Comparison of ENCODE assay signal across 18 cellular contexts in genomic region chr5:78328585-78329173, GRCh38. TPM values are rescaled to one million over a fixed set of nuclear protein-coding genes. Genes with fewer than 3 reads are reported as not detected.
A peak's percentile ranks its signal among the peaks of the same experiment; 100 is the strongest.
DNase-seq lines count a peak whose midpoint lies in the region; ATAC-seq, FAIRE-seq and TF ChIP-seq lines count a peak whose summit lies in the region.
"Had no signal": no experiment of that assay in that cellular context is flagged by ENCODE, and none has a peak within 500 bp of the region (broad histone marks: within the 10 kb centered on the region; RNA-seq: fewer than 3 reads in every experiment).

No MANE protein-coding gene starts in this region.

- no peaks in the 10 kb centered on the region for H3K9me3 Mint-ChIP-seq in osteocyte (ENCODE audit: unreplicated experiment)
- H3K9me3 Mint-ChIP-seq: activated CD4-positive, alpha-beta T cell treated with anti-CD3 and anti-CD28 coated beads, Interleukin-2, amount 10 ng/mL, durations not matched to agents 24 days and 14 days; activated naive CD8-positive, alpha-beta T cell treated with anti-CD3 and anti-CD28 coated beads for 36 hours had no signal

- H3K27me3 ChIP-seq in HepG2 (ENCODE audit: control insufficient read depth in 1 of 2, insufficient read depth in 2 of 2, low read length in 2 of 2) = no peaks in the 10 kb centered on the region; a peak in 1 of 5 replicates
- no peaks in the 10 kb centered on the region for H3K27me3 ChIP-seq in right lobe of liver
- H3K27me3 ChIP-seq: testis had no signal

- no peak overlapping the region for H2AFZ ChIP-seq in HepG2 (ENCODE audit: low read length)

- no peaks in the 10 kb centered on the region for H3K79me2 ChIP-seq in HepG2 (ENCODE audit: insufficient read depth, low read length)

- TF ChIP-seq POLR2A in HepG2 (IDR thresholded peaks at IDR 0.05; ENCODE audit: insufficient read depth in 1 of 2, low read depth in 2 of 2, low read length in 2 of 2) = no peak
- TF ChIP-seq POLR2A in right lobe of liver (IDR thresholded peaks at IDR 0.05) = no peak

- no peaks in the 10 kb centered on the region for H3K27me3 Mint-ChIP-seq in osteocyte (ENCODE audit: unreplicated experiment)

- H3K4me1 ChIP-seq in HepG2 (ENCODE audit: insufficient read depth, low read length) = peaks cover 14% of the 10 kb centered on the region
- no peaks in the 10 kb centered on the region for H3K4me1 ChIP-seq in right lobe of liver
- H3K4me1 ChIP-seq: prostate gland, testis had no signal

- H3K4me1 Mint-ChIP-seq in osteocyte (ENCODE audit: unreplicated experiment) = no peaks in the 10 kb centered on the region
- H3K4me1 Mint-ChIP-seq: activated naive CD8-positive, alpha-beta T cell treated with anti-CD3 and anti-CD28 coated beads for 36 hours had no signal

- FAIRE-seq in HepG2 (lab: Jason Lieb, UNC) = no peak
- FAIRE-seq: endometrium had no signal

- H3K27ac ChIP-seq in HepG2 (ENCODE audit: extremely low read length, insufficient read depth, low read length) = no peak overlapping the region
- no peak overlapping the region for H3K27ac ChIP-seq in right lobe of liver
- H3K27ac ChIP-seq: prostate gland, testis had no signal

- no peak for TF ChIP-seq RAD21 in HepG2 (CRISPR knock-in tag; IDR thresholded peaks at IDR 0.05)

- H3K36me3 ChIP-seq in HepG2 (replicated peaks in 1 of 2; ENCODE audit: control insufficient read depth in 1 of 2, insufficient read depth in 2 of 2, low read length in 2 of 2) (no peaks in the 10 kb centered on the region), right lobe of liver (no peaks in the 10 kb centered on the region)
- H3K36me3 ChIP-seq: prostate gland had no signal

- no peak overlapping the region for H3K27ac Mint-ChIP-seq in osteocyte (ENCODE audit: unreplicated experiment)
- H3K27ac Mint-ChIP-seq: activated CD4-positive, alpha-beta T cell treated with anti-CD3 and anti-CD28 coated beads, Interleukin-2, amount 10 ng/mL, durations not matched to agents 24 days and 14 days; activated naive CD8-positive, alpha-beta T cell treated with anti-CD3 and anti-CD28 coated beads for 36 hours had no signal

- no peak overlapping the region for H3K4me3 ChIP-seq in HepG2 (replicated peaks in 1 of 3; ENCODE audit: insufficient read depth in 1 of 3, low read depth in 2 of 3, low read length in 3 of 3)
- no peak overlapping the region for H3K4me3 ChIP-seq in right lobe of liver
- no peak overlapping the region for H3K4me3 ChIP-seq in fibroblast of the aortic adventitia (ENCODE audit: low read depth, low read length)
- H3K4me3 ChIP-seq: prostate gland, testis had no signal

- H3K9me3 ChIP-seq in HepG2 (ENCODE audit: low read length) = no peaks in the 10 kb centered on the region
- H3K9me3 ChIP-seq in right lobe of liver = no peaks in the 10 kb centered on the region
- H3K9me3 ChIP-seq: prostate gland, testis had no signal

- in situ Hi-C loops in HepG2 (cut with HindIII; ENCODE audit: extremely low pct_ligation_motif_present, low pct_unique_long_range_greater_than_20kb) = no loop called here

- H3K4me3 Mint-ChIP-seq in osteocyte (ENCODE audit: unreplicated experiment) = no peak overlapping the region
- H3K4me3 Mint-ChIP-seq: activated CD4-positive, alpha-beta T cell treated with anti-CD3 and anti-CD28 coated beads, Interleukin-2, amount 10 ng/mL, durations not matched to agents 24 days and 14 days; activated naive CD8-positive, alpha-beta T cell treated with anti-CD3 and anti-CD28 coated beads for 36 hours had no signal

- no peak overlapping the region for H3K9ac ChIP-seq in HepG2 (ENCODE audit: insufficient read depth, low read depth, low read length)

- H4K20me1 ChIP-seq in HepG2 (ENCODE audit: insufficient read depth, low read length) = no peaks in the 10 kb centered on the region

- ATAC-seq in HepG2 (no peak), right lobe of liver (no peak), GM21786 (IDR thresholded peaks at IDR 0.05; ENCODE audit: unreplicated experiment) (no peak)

- H3K4me2 ChIP-seq in HepG2 (ENCODE audit: low read depth, low read length) = no peak overlapping the region

- TF ChIP-seq EP300 in HepG2 (IDR thresholded peaks at IDR 0.05; ENCODE audit: low read depth in 2 of 2, low read length in 2 of 2) (no peak), HepG2 (CRISPR knock-in tag; IDR thresholded peaks at IDR 0.05; ENCODE audit: borderline replicate concordance) (no peak)

- WGBS in HepG2 (ENCODE audit: low lambda C conversion rate) = 70% methylated on average over 5 of the region's 5 CpGs
- 83% methylated on average over 5 of the region's 5 CpGs for whole genome bisulfite sequencing in right lobe of liver (ENCODE audit: insufficient coverage, low coverage, low lambda C conversion rate, missing lambda C conversion rate)

- no peaks in the 10 kb centered on the region for H3K36me3 Mint-ChIP-seq in osteocyte (ENCODE audit: unreplicated experiment)
- H3K36me3 Mint-ChIP-seq: activated naive CD8-positive, alpha-beta T cell treated with anti-CD3 and anti-CD28 coated beads for 36 hours had no signal

- no TSS peak for BruUV-seq in HepG2 (replicated peaks; lab: Mats Ljungman, UMichigan)

- TF ChIP-seq CTCF in HepG2 (CRISPR knock-in tag; IDR thresholded peaks at IDR 0.05) (no peak), right lobe of liver (IDR thresholded peaks at IDR 0.05) (no peak), fibroblast of the aortic adventitia (IDR thresholded peaks at IDR 0.05; ENCODE audit: insufficient read depth, low read length) (no peak), osteocyte (IDR thresholded peaks at IDR 0.05) (no peak)

- DNase-seq in HepG2 (ENCODE audit: low spot score) (no peak), right lobe of liver (no peak), amniotic epithelial cell (ENCODE audit: low read depth) (peak; percentile 75), fibroblast of the aortic adventitia (ENCODE audit: low read depth) (peak; percentile 15), NCI-H1694 treated with DMSO at 0.1 percent for 48 hours (lab: John Stamatoyannopoulos, UW) (no peak), SKM-1 treated with dmso at 0.1 percent for 144 hours (lab: John Stamatoyannopoulos, UW; ENCODE audit: unreplicated experiment) (no peak), osteocyte (ENCODE audit: extremely low spot score, unreplicated experiment) (no peak)
- DNase-seq: activated CD4-positive, alpha-beta T cell treated with anti-CD3 and anti-CD28 coated beads, Interleukin-2, amount 10 ng/mL, durations not matched to agents 24 days and 14 days; activated naive CD8-positive, alpha-beta T cell treated with anti-CD3 and anti-CD28 coated beads for 36 hours; activated T-cell treated with anti-CD3 and anti-CD28 coated beads, Interleukin-2, amount 50 U/mL, for 1 hour; cerebellar nuclear complex; head of caudate nucleus; kidney glomerular epithelial cell; NCI-H1048; testis had no signal

- intact Hi-C loops in HepG2 (cut with micrococcal nuclease; ENCODE audit: unreplicated experiment) = no loop called here
- intact Hi-C loops in right lobe of liver (cut with DNase I) = no loop called here

- POLR2A ChIA-PET in HepG2 (lab: Yijun Ruan, JAX) = no interaction called here

- CTCF ChIA-PET in HepG2 (lab: Yijun Ruan, JAX; ENCODE audit: low intra/inter-chr PET ratio, low total read pairs) = no interaction called here

RNA-seq across cellular contexts. Expression of gene SCAMP1, which starts 31.7 kb away (rescaled TPM):
- total RNA-seq in HepG2 (2016; rRNA removed; fragmentation: Illumina TruSeq; extraction: Trizol) = 27.0 and 33.7 TPM in 2 replicates
- total RNA-seq in HepG2 (2016; cell fraction: cytosol; rRNA removed; fragmentation: Illumina TruSeq; extraction: Trizol; ENCODE audit: low read depth) = 20.4 and 22.0 TPM in 2 replicates
- total RNA-seq in HepG2 (2016; cell fraction: insoluble cytoplasmic fraction; rRNA removed; fragmentation: Illumina TruSeq; extraction: Trizol) = 29.5 and 36.1 TPM in 2 replicates
- total RNA-seq in HepG2 (2016; cell fraction: membrane; rRNA removed; fragmentation: Illumina TruSeq; extraction: Trizol) = 15.7 and 16.3 TPM in 2 replicates
- 30.9 and 31.8 TPM in 2 replicates for total RNA-seq in HepG2 (2016; cell fraction: nucleus; rRNA removed; fragmentation: Illumina TruSeq; extraction: Trizol)
- 18.2 and 18.3 TPM in 2 replicates for polyA plus RNA-seq in HepG2 (2011; rRNA removed)
- 9.9 and 16.7 TPM in 2 replicates for polyA plus RNA-seq in HepG2 (2011; cell fraction: cytosol; rRNA removed)
- 3.8 and 4.1 TPM in 2 replicates for polyA plus RNA-seq in HepG2 (2011; cell fraction: nucleus; rRNA removed)
- polyA plus RNA-seq in HepG2 (2012) = 26.4 and 27.2 TPM in 2 replicates
- 1.2 and 1.4 TPM in 2 replicates for polyA plus RNA-seq in HepG2 (2016; cell fraction: cytosol; fragmentation: Illumina TruSeq; extraction: Trizol; ENCODE audit: low read depth)
- polyA plus RNA-seq in HepG2 (2016; cell fraction: insoluble cytoplasmic fraction; fragmentation: Illumina TruSeq; extraction: Trizol; ENCODE audit: low read depth) = 13.5 and 14.1 TPM in 2 replicates
- 4.2 TPM in 2 replicates for polyA plus RNA-seq in HepG2 (2016; cell fraction: membrane; fragmentation: Illumina TruSeq; extraction: Trizol; ENCODE audit: low read depth)
- polyA plus RNA-seq in HepG2 (2016; cell fraction: nucleus; fragmentation: Illumina TruSeq; extraction: Trizol; ENCODE audit: insufficient read depth, low read depth) = 17.8 and 23.2 TPM in 2 replicates
- polyA minus RNA-seq in HepG2 (2011; rRNA and poly(A)+ RNA removed; ENCODE audit: low replicate concordance) = 26.1 and 37.5 TPM in 2 replicates
- polyA minus RNA-seq in HepG2 (2011; cell fraction: cytosol; rRNA and poly(A)+ RNA removed) = 32.9 and 41.5 TPM in 2 replicates
- polyA minus RNA-seq in HepG2 (2011; cell fraction: nucleus; rRNA and poly(A)+ RNA removed) = 33.3 and 41.2 TPM in 2 replicates
- total RNA-seq in right lobe of liver = 10 to 100 TPM; 10.4 to 18.4 (median 11.1) TPM
- 29.9 and 56.3 TPM in 2 replicates for total RNA-seq in fibroblast of the aortic adventitia (ENCODE audit: low replicate concordance)
- 45.0 and 50.9 TPM in 2 replicates for total RNA-seq in osteocyte

RNA-seq across cellular contexts. Expression of gene AP3B1, which starts 34.2 kb away (rescaled TPM):
- total RNA-seq in HepG2 (2016; rRNA removed; fragmentation: Illumina TruSeq; extraction: Trizol) (51.2 and 83.8 TPM in 2 replicates), right lobe of liver (10 to 100 TPM; 11.4 to 17.9 (median 12.9) TPM), fibroblast of the aortic adventitia (ENCODE audit: low replicate concordance) (78.5 and 84.6 TPM in 2 replicates), osteocyte (55.2 and 57.0 TPM in 2 replicates)
- 19.0 and 26.0 TPM in 2 replicates for total RNA-seq in HepG2 (2016; cell fraction: cytosol; rRNA removed; fragmentation: Illumina TruSeq; extraction: Trizol; ENCODE audit: low read depth)
- total RNA-seq in HepG2 (2016; cell fraction: insoluble cytoplasmic fraction; rRNA removed; fragmentation: Illumina TruSeq; extraction: Trizol) = 45.8 and 80.1 TPM in 2 replicates
- 22.8 and 27.8 TPM in 2 replicates for total RNA-seq in HepG2 (2016; cell fraction: membrane; rRNA removed; fragmentation: Illumina TruSeq; extraction: Trizol)
- total RNA-seq in HepG2 (2016; cell fraction: nucleus; rRNA removed; fragmentation: Illumina TruSeq; extraction: Trizol) = 56.8 and 65.2 TPM in 2 replicates
- 29.4 and 37.7 TPM in 2 replicates for polyA plus RNA-seq in HepG2 (2011; rRNA removed)
- 21.3 and 33.2 TPM in 2 replicates for polyA plus RNA-seq in HepG2 (2011; cell fraction: cytosol; rRNA removed)
- polyA plus RNA-seq in HepG2 (2011; cell fraction: nucleus; rRNA removed) = 11.4 and 15.6 TPM in 2 replicates
- polyA plus RNA-seq in HepG2 (2012) = 24.5 and 32.4 TPM in 2 replicates
- polyA plus RNA-seq in HepG2 (2016; cell fraction: cytosol; fragmentation: Illumina TruSeq; extraction: Trizol; ENCODE audit: low read depth) = 4.0 and 5.3 TPM in 2 replicates
- polyA plus RNA-seq in HepG2 (2016; cell fraction: insoluble cytoplasmic fraction; fragmentation: Illumina TruSeq; extraction: Trizol; ENCODE audit: low read depth) = 69.2 and 81.5 TPM in 2 replicates
- polyA plus RNA-seq in HepG2 (2016; cell fraction: membrane; fragmentation: Illumina TruSeq; extraction: Trizol; ENCODE audit: low read depth) = 12.3 and 17.1 TPM in 2 replicates
- 44.4 and 45.6 TPM in 2 replicates for polyA plus RNA-seq in HepG2 (2016; cell fraction: nucleus; fragmentation: Illumina TruSeq; extraction: Trizol; ENCODE audit: insufficient read depth, low read depth)
- 29.0 and 31.4 TPM in 2 replicates for polyA minus RNA-seq in HepG2 (2011; rRNA and poly(A)+ RNA removed; ENCODE audit: low replicate concordance)
- polyA minus RNA-seq in HepG2 (2011; cell fraction: cytosol; rRNA and poly(A)+ RNA removed) = 24.6 and 25.0 TPM in 2 replicates
- 109 and 111 TPM in 2 replicates for polyA minus RNA-seq in HepG2 (2011; cell fraction: nucleus; rRNA and poly(A)+ RNA removed)

Comparison
In these comparisons a context has a peak if more than half of its experiments do, and no peak if none do; other contexts are left out.
1. DNase-seq: peak in amniotic epithelial cell (single experiment) and fibroblast of the aortic adventitia (single experiment); none in HepG2 (single experiment), right lobe of liver (0 of 3), NCI-H1694 treated with DMSO at 0.1 percent for 48 hours (single experiment), SKM-1 treated with dmso at 0.1 percent for 144 hours (single experiment) and osteocyte (single experiment).